ENCODE assay signal across 16 cellular contexts in genomic region chr5:175696855-175697198, GRCh38. TPM values are rescaled to one million over a fixed set of nuclear protein-coding genes. Genes with fewer than 3 reads are reported as not detected.
DNase-seq lines count a peak whose midpoint lies in the region; ATAC-seq and TF ChIP-seq lines count a peak whose summit lies in the region.
"Had no signal": no experiment of that assay in that cellular context is flagged by ENCODE, and none has a peak within 500 bp of the region (broad histone marks: within the 10 kb centered on the region; RNA-seq: fewer than 3 reads in every experiment).

No MANE protein-coding gene starts in this region.

- H3K4me1 Mint-ChIP-seq in activated CD4-positive, alpha-beta T cell treated with anti-CD3 and anti-CD28 coated beads, Interleukin-2, amount 10 ng/mL, durations not matched to agents 7 days and 5 days, result peaks cover 40% of the 10 kb centered on the region
- H3K4me1 Mint-ChIP-seq in glutamatergic neuron (ENCODE audit: low read depth, unreplicated experiment), result peaks cover 3% of the 10 kb centered on the region
- H3K4me1 Mint-ChIP-seq in stimulated activated effector memory CD8-positive, alpha-beta T cell treated with anti-CD3 and anti-CD28 coated beads, Interleukin-12 subunit alpha, Interleukin-12 subunit beta, amount 100 ng/mL, for 72 hours, result peaks cover 16% of the 10 kb centered on the region

- H3K4me3 ChIP-seq in RWPE2 (ENCODE audit: severe bottlenecking), result no peak overlapping the region
- H3K4me3 ChIP-seq: coronary artery, GM12878, GM23248, suprapubic skin, vagina had no signal

- H3K27ac ChIP-seq in RWPE2 (ENCODE audit: poor library complexity, severe bottlenecking), result no peak overlapping the region
- H3K27ac ChIP-seq: GM23248, vagina had no signal

- H3K4me1 ChIP-seq in RWPE2 (ENCODE audit: insufficient read depth, poor library complexity, severe bottlenecking), result no peaks in the 10 kb centered on the region
- H3K4me1 ChIP-seq: vagina had no signal

- no peaks in the 10 kb centered on the region for H3K9me3 ChIP-seq in RWPE2 (ENCODE audit: severe bottlenecking)
- H3K9me3 ChIP-seq: suprapubic skin, vagina had no signal

- CTCF ChIA-PET in activated CD4-positive, alpha-beta T cell treated with anti-CD3 and anti-CD28 coated beads, Interleukin-2, amount 10 ng/mL, durations not matched to agents 7 days and 5 days (lab: Charles Lee), result interaction anchor here (0.6 to 7.6 kb wide), 8 partner anchors 9 to 185 kb away, joined by 3 to 63 read pairs (median 4); no protein-coding TSS in a partner anchor

- H3K36me3 Mint-ChIP-seq in activated CD4-positive, alpha-beta T cell treated with anti-CD3 and anti-CD28 coated beads, Interleukin-2, amount 10 ng/mL, durations not matched to agents 7 days and 5 days (ENCODE audit: low read depth), result peaks cover 23% of the 10 kb centered on the region
- H3K36me3 Mint-ChIP-seq in glutamatergic neuron (ENCODE audit: unreplicated experiment), result no peaks in the 10 kb centered on the region
- H3K36me3 Mint-ChIP-seq in stimulated activated effector memory CD8-positive, alpha-beta T cell treated with anti-CD3 and anti-CD28 coated beads, Interleukin-12 subunit alpha, Interleukin-12 subunit beta, amount 100 ng/mL, for 72 hours, result no peaks in the 10 kb centered on the region

- no peak for DNase-seq in activated CD4-positive, alpha-beta T cell treated with anti-CD3 and anti-CD28 coated beads, Interleukin-2, amount 10 ng/mL, durations not matched to agents 7 days and 5 days
- no peak for DNase-seq in activated CD4-positive, alpha-beta T cell treated with anti-CD3 and anti-CD28 coated beads for 1 hour
- no peak for DNase-seq in RWPE2 (ENCODE audit: low spot score)
- no peak for DNase-seq in glutamatergic neuron
- no peak for DNase-seq in stimulated activated effector memory CD8-positive, alpha-beta T cell treated with anti-CD3 and anti-CD28 coated beads, Interleukin-12 subunit alpha, Interleukin-12 subunit beta, amount 100 ng/mL, for 72 hours (ENCODE audit: low spot score in 2 of 2)
- no peak for DNase-seq in SHP77 treated with DMSO at 0.1 percent for 48 hours (lab: John Stamatoyannopoulos, UW)
- DNase-seq in 8988T, result no peak
- DNase-seq: occipital lobe had no signal

- H3K27ac Mint-ChIP-seq in activated CD4-positive, alpha-beta T cell treated with anti-CD3 and anti-CD28 coated beads, Interleukin-2, amount 10 ng/mL, durations not matched to agents 7 days and 5 days, result peak overlapping the region; percentile 47
- H3K27ac Mint-ChIP-seq in glutamatergic neuron (ENCODE audit: unreplicated experiment), result no peak overlapping the region
- H3K27ac Mint-ChIP-seq in stimulated activated effector memory CD8-positive, alpha-beta T cell treated with anti-CD3 and anti-CD28 coated beads, Interleukin-12 subunit alpha, Interleukin-12 subunit beta, amount 100 ng/mL, for 72 hours, result peak overlapping the region; percentile 88

- POLR2A ChIA-PET in activated CD4-positive, alpha-beta T cell treated with anti-CD3 and anti-CD28 coated beads, Interleukin-2, amount 10 ng/mL, durations not matched to agents 7 days and 5 days (lab: Charles Lee), result no interaction called here

- ATAC-seq in RWPE2 (ENCODE audit: low read depth) (no peak), GM21423 (IDR thresholded peaks at IDR 0.05; ENCODE audit: unreplicated experiment) (no peak)
- no peak for ATAC-seq in stimulated activated effector memory CD8-positive, alpha-beta T cell treated with anti-CD3 and anti-CD28 coated beads, Interleukin-12 subunit alpha, Interleukin-12 subunit beta, amount 100 ng/mL, for 72 hours

- no peak overlapping the region for H3K4me3 Mint-ChIP-seq in activated CD4-positive, alpha-beta T cell treated with anti-CD3 and anti-CD28 coated beads, Interleukin-2, amount 10 ng/mL, durations not matched to agents 7 days and 5 days
- no peak overlapping the region for H3K4me3 Mint-ChIP-seq in glutamatergic neuron (ENCODE audit: unreplicated experiment)
- no peak overlapping the region for H3K4me3 Mint-ChIP-seq in stimulated activated effector memory CD8-positive, alpha-beta T cell treated with anti-CD3 and anti-CD28 coated beads, Interleukin-12 subunit alpha, Interleukin-12 subunit beta, amount 100 ng/mL, for 72 hours
- H3K4me3 Mint-ChIP-seq: brain had no signal

- TF ChIP-seq CTCF in RWPE2 (IDR thresholded peaks at IDR 0.05; ENCODE audit: poor library complexity, severe bottlenecking), result peak; percentile 47
- peak; percentile 0 for TF ChIP-seq CTCF in glutamatergic neuron (IDR thresholded peaks at IDR 0.05; ENCODE audit: partially characterized antibody, unreplicated experiment)

- no peaks in the 10 kb centered on the region for H3K27me3 Mint-ChIP-seq in activated CD4-positive, alpha-beta T cell treated with anti-CD3 and anti-CD28 coated beads, Interleukin-2, amount 10 ng/mL, durations not matched to agents 7 days and 5 days
- H3K27me3 Mint-ChIP-seq in glutamatergic neuron (ENCODE audit: unreplicated experiment), result no peaks in the 10 kb centered on the region

- no peaks in the 10 kb centered on the region for H3K36me3 ChIP-seq in RWPE2 (ENCODE audit: low read depth)
- H3K36me3 ChIP-seq: suprapubic skin, vagina had no signal

- peaks cover 13% of the 10 kb centered on the region for H3K27me3 ChIP-seq in RWPE2 (ENCODE audit: insufficient read depth, poor library complexity, severe bottlenecking)
- H3K27me3 ChIP-seq: heart right ventricle, vagina had no signal

- no peaks in the 10 kb centered on the region for H3K9me3 Mint-ChIP-seq in activated CD4-positive, alpha-beta T cell treated with anti-CD3 and anti-CD28 coated beads, Interleukin-2, amount 10 ng/mL, durations not matched to agents 7 days and 5 days
- no peaks in the 10 kb centered on the region for H3K9me3 Mint-ChIP-seq in glutamatergic neuron (ENCODE audit: unreplicated experiment)
- H3K9me3 Mint-ChIP-seq in stimulated activated effector memory CD8-positive, alpha-beta T cell treated with anti-CD3 and anti-CD28 coated beads, Interleukin-12 subunit alpha, Interleukin-12 subunit beta, amount 100 ng/mL, for 72 hours, result no peaks in the 10 kb centered on the region

RNA-seq across cellular contexts. Expression of gene HRH2, which starts 39.0 kb away (rescaled TPM):
- total RNA-seq in activated CD4-positive, alpha-beta T cell treated with anti-CD3 and anti-CD28 coated beads, Interleukin-2, amount 10 ng/mL, durations not matched to agents 7 days and 5 days, result 10 to 100 TPM; 21.7 to 25.5 TPM
- total RNA-seq in glutamatergic neuron (ENCODE audit: unreplicated experiment), result not detected
- total RNA-seq: GM23248 had no signal

Comparison
In these comparisons a context has a peak if more than half of its experiments do, and no peak if none do; other contexts are left out.
1. RNA of gene HRH2, which starts 39.0 kb away (total RNA-seq): 21.7 to 25.5 TPM in activated CD4-positive, alpha-beta T cell treated with anti-CD3 and anti-CD28 coated beads, Interleukin-2, amount 10 ng/mL, durations not matched to agents 7 days and 5 days; not detected in glutamatergic neuron (single experiment); every median in the first group is over 10 times any median in the second.